In the genomic region with DNA sequence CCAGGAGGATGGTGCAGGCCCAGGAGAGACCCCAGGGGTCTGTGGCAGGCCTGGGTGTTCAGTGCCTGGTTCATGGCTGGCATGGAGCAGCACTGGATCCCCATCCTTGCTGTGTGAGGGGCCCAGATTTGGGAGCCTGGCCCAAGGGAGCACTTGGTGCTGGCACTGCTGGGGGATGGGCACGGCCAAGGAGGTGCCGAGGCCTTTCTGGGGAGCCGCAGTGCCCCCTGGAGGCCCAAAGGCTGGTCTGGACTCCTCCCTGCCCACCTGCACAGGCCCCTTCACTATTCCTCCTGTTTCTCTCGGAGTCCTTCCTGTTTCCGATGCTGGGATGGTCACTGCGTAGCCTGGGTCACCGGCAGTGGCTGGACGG, we compare ENCODE assay signal across 8 cellular contexts. TPM values are rescaled to one million over a fixed set of nuclear protein-coding genes. Genes with fewer than 3 reads are reported as not detected.
DNase-seq lines count a peak whose midpoint lies in the region; ATAC-seq and TF ChIP-seq lines count a peak whose summit lies in the region.

No MANE protein-coding gene starts in this region.

- no peak overlapping the region for H3K4me3 ChIP-seq in fibroblast of the aortic adventitia (ENCODE audit: low read depth, low read length)

- DNase-seq in ACHN (peak; percentile 64), GM03348 (ENCODE audit: low spot score) (peak; percentile 52), OCI-M1 (lab: John Stamatoyannopoulos, UW) (peak; percentile 14), fibroblast of the aortic adventitia (ENCODE audit: low read depth) (no peak), epidermal melanocyte (ENCODE audit: insufficient read length, low spot score) (no peak), mesenteric fat pad (ENCODE audit: low spot score) (no peak)

- TF ChIP-seq CTCF in fibroblast of the aortic adventitia (IDR thresholded peaks at IDR 0.05; ENCODE audit: insufficient read depth, low read length), result peak; percentile 37

- no peak for ATAC-seq in HG02798 (IDR thresholded peaks at IDR 0.05; ENCODE audit: poor library complexity, unreplicated experiment)
- ATAC-seq in HG03025 (IDR thresholded peaks at IDR 0.05; ENCODE audit: low FRiP score, unreplicated experiment), result no peak

- in situ Hi-C loops in ACHN (cut with HindIII; ENCODE audit: low pct_ligation_motif_present, low pct_unique_long_range_greater_than_20kb, low sequenced_read_pairs), result no loop called here

RNA-seq across cellular contexts. Expression of gene LRCOL1, which starts 48.6 kb away (rescaled TPM):
- total RNA-seq in fibroblast of the aortic adventitia (ENCODE audit: low replicate concordance) (not detected in 2 replicates), mesenteric fat pad (not detected)

RNA-seq across cellular contexts. Expression of gene P2RX2, which starts 56.8 kb away (rescaled TPM):
- total RNA-seq in fibroblast of the aortic adventitia (ENCODE audit: low replicate concordance) (not detected in 2 replicates), mesenteric fat pad (not detected)

Comparison
In these comparisons a context has a peak if more than half of its experiments do, and no peak if none do; other contexts are left out.
1. DNase-seq: peak in ACHN (single experiment), GM03348 (single experiment) and OCI-M1 (single experiment); none in fibroblast of the aortic adventitia (single experiment), epidermal melanocyte (single experiment) and mesenteric fat pad (single experiment).